ENCODE assay signal across 9 cellular contexts in genomic region chr17:44071772-44072171, GRCh38. TPM values are rescaled to one million over a fixed set of nuclear protein-coding genes. Genes with fewer than 3 reads are reported as not detected.
DNase-seq lines count a peak whose midpoint lies in the region; ATAC-seq, FAIRE-seq and TF ChIP-seq lines count a peak whose summit lies in the region.
"Had no signal": no experiment of that assay in that cellular context is flagged by ENCODE, and none has a peak within 500 bp of the region (broad histone marks: within the 10 kb centered on the region; RNA-seq: fewer than 3 reads in every experiment).

No MANE protein-coding gene starts in this region.

- DNase-seq in PC-9 (peak; percentile 51 to 68), esophagus squamous epithelium (lab: John Stamatoyannopoulos, UW) (no peak), renal cortical epithelial cell (ENCODE audit: low read depth) (peak; percentile 10), NCI-H524 (lab: John Stamatoyannopoulos, UW) (no peak), GM19239 (ENCODE audit: insufficient read length, low spot score) (no peak), GM10248 (ENCODE audit: extremely low spot score) (no peak)
- DNase-seq: kidney glomerular epithelial cell had no signal

- H3K36me3 ChIP-seq in PC-9 (ENCODE audit: low read depth), result 0 out of 2 replicates have a peak, but pooled peaks cover 7% of the 10 kb centered on the region
- peaks cover 10 to 32% (median 11%) of the 10 kb centered on the region in 3 donors for H3K36me3 ChIP-seq in esophagus squamous epithelium

- 15 to 29% methylated on average over 2 of the region's 2 CpGs for WGBS in esophagus squamous epithelium, 2 donors

- intact Hi-C loops in PC-9 (cut with micrococcal nuclease; ENCODE audit: unreplicated experiment), result loop anchor here (2.0 to 10.0 kb wide), 4 partner anchors 36 to 273 kb away; partner anchors contain the start of genes GRN and TMUB2
- intact Hi-C loops in esophagus squamous epithelium (cut with DNase I), result no loop called here

- peak overlapping the region; percentile 97 for H3K4me3 ChIP-seq in GM08714 (ENCODE audit: low read length)
- peak overlapping the region; percentile 66 for H3K4me3 ChIP-seq in PC-9
- peak overlapping the region in 3 of 4 donors; percentile 64 to 71 (median 68) for H3K4me3 ChIP-seq in esophagus squamous epithelium

- H3K79me2 ChIP-seq in PC-9 (ENCODE audit: low read depth), result peaks cover 35% of the 10 kb centered on the region

- no peaks in the 10 kb centered on the region for H3K27me3 ChIP-seq in PC-9 (ENCODE audit: insufficient read depth, low read depth)
- no peaks in the 10 kb centered on the region for H3K27me3 ChIP-seq in esophagus squamous epithelium

- no peaks in the 10 kb centered on the region for H3K9me3 ChIP-seq in PC-9 (ENCODE audit: insufficient read depth, low read depth)
- no peaks in the 10 kb centered on the region for H3K9me3 ChIP-seq in esophagus squamous epithelium

- TF ChIP-seq CTCF in PC-9 (conservative IDR thresholded peaks at IDR 0.05) (no peak), esophagus squamous epithelium (IDR thresholded peaks at IDR 0.05) (no peak), GM10248 (IDR thresholded peaks at IDR 0.05; ENCODE audit: control extremely low read depth, extremely low read depth, low read depth, missing control alignments) (no peak)

- CTCF ChIA-PET in PC-9 (lab: Charles Lee), result interaction anchor here (0.5 to 0.7 kb wide), 2 partner anchors 63 to 264 kb away, joined by 3 to 8 read pairs; no protein-coding TSS in a partner anchor
- CTCF ChIA-PET in GM10248 (lab: Yijun Ruan, JAX), result interaction anchor here (0.6 kb wide), 1 partner anchor 12 kb away, joined by 3 read pairs; no protein-coding TSS in a partner anchor

- POLR2A ChIA-PET in PC-9 (lab: Charles Lee; ENCODE audit: unreplicated experiment), result interaction anchor here (0.6 to 1.0 kb wide), 2 partner anchors 52 to 980 kb away, joined by 12 to 22 read pairs; no protein-coding TSS in a partner anchor
- POLR2A ChIA-PET in GM10248 (lab: Yijun Ruan, JAX), result interaction anchor here (0.9 kb wide), 1 partner anchor 16 kb away, joined by 3 read pairs; no protein-coding TSS in a partner anchor

- H3F3A ChIP-seq in PC-9 (ENCODE audit: insufficient read depth, low read depth), result peaks cover 38% of the 10 kb centered on the region

- H3K9me2 ChIP-seq in PC-9 (ENCODE audit: insufficient read depth), result no peaks in the 10 kb centered on the region

- BruUV-seq in PC-9 (replicated peaks; lab: Mats Ljungman, UMichigan), result no TSS peak

- ATAC-seq in HG03442 (IDR thresholded peaks at IDR 0.05; ENCODE audit: unreplicated experiment), result no peak

- peak overlapping the region; percentile 84 for H3K4me2 ChIP-seq in PC-9

- H3K27ac ChIP-seq in PC-9, result peak overlapping the region; percentile 87
- H3K27ac ChIP-seq in esophagus squamous epithelium, result peak overlapping the region; percentile 87 to 94 (median 90)

- no peak overlapping the region; the same call in 1 of the 2 replicates for H2AFZ ChIP-seq in PC-9

- H4K20me1 ChIP-seq in PC-9 (ENCODE audit: insufficient read depth), result no peaks in the 10 kb centered on the region; the same call in 1 of the 2 replicates

- TF ChIP-seq POLR2A in esophagus squamous epithelium (IDR thresholded peaks at IDR 0.05), result no peak

- H3K4me1 ChIP-seq in PC-9 (replicated peaks; ENCODE audit: insufficient read depth) (peaks cover 38% of the 10 kb centered on the region), esophagus squamous epithelium (peaks cover 10 to 59% (median 21%) of the 10 kb centered on the region in 3 donors)

- FAIRE-seq in GM19239 (lab: Jason Lieb, UNC), result no peak

RNA-seq across cellular contexts. Expression of gene G6PC3, which starts 1.2 kb away (rescaled TPM):
- total RNA-seq in PC-9 (2021) (69.3 and 70.9 TPM in 2 replicates), esophagus squamous epithelium (10 to 100 TPM; 10.3 to 23.3 (median 17.2) TPM), renal cortical epithelial cell (15.8 and 54.2 TPM in 2 replicates)

RNA-seq across cellular contexts. Expression of gene LSM12, which starts 5.3 kb away (rescaled TPM):
- total RNA-seq in PC-9 (2021), result 60.9 and 62.7 TPM in 2 replicates
- 10 to 100 TPM; 27.3 to 44.3 (median 36.9) TPM for total RNA-seq in esophagus squamous epithelium
- total RNA-seq in renal cortical epithelial cell, result 30.3 and 42.2 TPM in 2 replicates

RNA-seq across cellular contexts. Expression of gene HDAC5, which starts 51.7 kb away (rescaled TPM):
- total RNA-seq in PC-9 (2021), result 24.0 and 40.5 TPM in 2 replicates
- 100 to 1,000 TPM in 1 of 4 donors, 10 to 100 TPM in 3; 31.1 to 135 (median 68.0) TPM for total RNA-seq in esophagus squamous epithelium
- 10.9 and 22.7 TPM in 2 replicates for total RNA-seq in renal cortical epithelial cell

RNA-seq across cellular contexts. Expression of gene TMEM101, which starts 57.0 kb away (rescaled TPM):
- 33.5 and 42.6 TPM in 2 replicates for total RNA-seq in PC-9 (2021)
- total RNA-seq in esophagus squamous epithelium, result 10 to 100 TPM; 20.6 to 40.8 (median 34.1) TPM
- total RNA-seq in renal cortical epithelial cell, result 43.8 and 71.2 TPM in 2 replicates

Comparison
In these comparisons a context has a peak if more than half of its experiments do, and no peak if none do; other contexts are left out.
1. DNase-seq: peak in PC-9 (2 of 2) and renal cortical epithelial cell (single experiment); none in esophagus squamous epithelium (single experiment), NCI-H524 (0 of 2), GM19239 (single experiment) and GM10248 (single experiment).
2. Peak in every context shown above with its lines, with median percentiles within 50 percentile points of each other: H3K4me3 ChIP-seq.